In genomic region chr2:144995482-144995881, GRCh38 we compare ENCODE assay signal across 17 cellular contexts.
DNase-seq lines count a peak whose midpoint lies in the region; ATAC-seq and TF ChIP-seq lines count a peak whose summit lies in the region.
"Had no signal": no experiment of that assay in that cellular context is flagged by ENCODE, and none has a peak within 500 bp of the region (broad histone marks: within the 10 kb centered on the region; RNA-seq: fewer than 3 reads in every experiment).

No MANE protein-coding gene starts in this region.

- H3K36me3 ChIP-seq in right atrium auricular region (no peaks in the 10 kb centered on the region), upper lobe of right lung (no peaks in the 10 kb centered on the region)
- H3K36me3 ChIP-seq: MG63 had no signal

- H3K9me3 ChIP-seq in right atrium auricular region: no peaks in the 10 kb centered on the region
- no peaks in the 10 kb centered on the region for H3K9me3 ChIP-seq in upper lobe of right lung
- H3K9me3 ChIP-seq: MG63 had no signal

- TF ChIP-seq CTCF in choroid plexus epithelial cell (conservative IDR thresholded peaks at IDR 0.05; ENCODE audit: low read depth, low read length) (no peak), right atrium auricular region (IDR thresholded peaks at IDR 0.05) (no peak), upper lobe of right lung (IDR thresholded peaks at IDR 0.05) (no peak)

- H3K27ac ChIP-seq in right atrium auricular region (peak overlapping the region; percentile 59 to 71), upper lobe of right lung (peak overlapping the region; percentile 18), caudate nucleus (ENCODE audit: low read depth, low read length) (no peak overlapping the region)

- intact Hi-C loops in upper lobe of right lung (cut with DNase I): no loop called here

- H3K27me3 ChIP-seq in right atrium auricular region: no peaks in the 10 kb centered on the region
- H3K27me3 ChIP-seq in upper lobe of right lung: no peaks in the 10 kb centered on the region
- H3K27me3 ChIP-seq: MG63 had no signal

- H3K4me1 ChIP-seq in right atrium auricular region: peaks cover 0 to 3% of the 10 kb centered on the region in 2 donors
- no peaks in the 10 kb centered on the region for H3K4me1 ChIP-seq in upper lobe of right lung

- no peak for ATAC-seq in upper lobe of right lung
- no peak for ATAC-seq in HG02973 (IDR thresholded peaks at IDR 0.05; ENCODE audit: unreplicated experiment)
- no peak for ATAC-seq in HG03196 (IDR thresholded peaks at IDR 0.05; ENCODE audit: unreplicated experiment)
- ATAC-seq: activated naive CD4-positive, alpha-beta T cell treated with anti-CD3 and anti-CD28 coated beads, Interleukin-2, amount 50 U/mL, for 72 hours had no signal

- peak; percentile 8 for DNase-seq in NOMO-1 treated with DMSO at 0.1 percent for 48 hours (lab: John Stamatoyannopoulos, UW; ENCODE audit: unreplicated experiment)
- no peak for DNase-seq in NOMO-1 treated with dmso at 0.1 percent for 144 hours (lab: John Stamatoyannopoulos, UW; ENCODE audit: unreplicated experiment)
- peak; percentile 48 for DNase-seq in choroid plexus epithelial cell (ENCODE audit: low read depth)
- DNase-seq in right atrium auricular region (ENCODE audit: low spot score): no peak
- no peak for DNase-seq in upper lobe of right lung
- DNase-seq in caudate nucleus (lab: John Stamatoyannopoulos, UW): no peak
- DNase-seq: 8988T; activated CD4-positive, CD25-positive, alpha-beta regulatory T cell treated with anti-CD3 and anti-CD28 coated beads, Interleukin-2, amount 50 U/mL, for 72 hours; CD8-positive, alpha-beta memory T cell; MG63; NCI-H2029 treated with DMSO at 0.1 percent for 48 hours; NCI-H69; substantia nigra; T-helper 2 cell had no signal

- H3K4me3 ChIP-seq in choroid plexus epithelial cell (ENCODE audit: low read depth, low read length) (no peak overlapping the region), right atrium auricular region (no peak overlapping the region), upper lobe of right lung (no peak overlapping the region)
- H3K4me3 ChIP-seq: MG63 had no signal

Comparison
In these comparisons a context has a peak if more than half of its experiments do, and no peak if none do; other contexts are left out.
1. DNase-seq: peak in NOMO-1 treated with DMSO at 0.1 percent for 48 hours (single experiment) and choroid plexus epithelial cell (single experiment); none in NOMO-1 treated with dmso at 0.1 percent for 144 hours (single experiment), right atrium auricular region (single experiment), upper lobe of right lung (single experiment) and caudate nucleus (0 of 61).